In the genomic region with DNA sequence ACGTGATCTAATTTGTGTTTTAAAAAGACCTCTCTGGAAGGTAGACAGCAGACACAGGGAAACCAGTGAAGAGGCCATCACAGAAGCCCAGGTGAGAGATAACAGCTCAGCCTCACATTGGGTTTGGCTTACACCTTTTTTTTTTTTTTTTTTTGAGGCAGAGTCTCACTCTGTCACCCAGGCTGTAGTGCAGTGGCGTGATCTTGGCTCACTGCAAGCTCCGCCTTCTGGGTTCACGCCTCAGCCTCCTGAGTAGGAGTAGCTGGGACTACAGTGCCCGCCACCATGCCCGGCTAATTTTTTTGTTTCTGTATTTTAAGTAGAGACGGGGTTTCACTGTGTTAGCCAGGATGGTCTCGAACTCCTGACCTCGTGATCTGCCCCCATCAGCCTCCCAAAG, we compare ENCODE assay signal across 8 cellular contexts.
DNase-seq lines count a peak whose midpoint lies in the region; ATAC-seq and TF ChIP-seq lines count a peak whose summit lies in the region.
"Not testable (repeated sequence)": the region's sequence is repeated elsewhere in the genome, so short reads cannot be mapped to it uniquely, and the experiment has no call there.

No MANE protein-coding gene starts in this region.

- H3K27ac ChIP-seq in C4-2B (peak overlapping the region; percentile 72), Karpas-422 (ENCODE audit: low read length) (peak overlapping the region; percentile 70; the same call in 1 of the 2 replicates), gastrocnemius medialis (peak overlapping the region; percentile 62 to 78 (median 69))

- peaks cover 47% of the 10 kb centered on the region for H3K4me1 Mint-ChIP-seq in activated CD8-positive, alpha-beta T cell treated with anti-CD3 and anti-CD28 coated beads for 36 hours (ENCODE audit: low read depth)
- H3K4me1 Mint-ChIP-seq in activated naive CD8-positive, alpha-beta T cell treated with anti-CD3 and anti-CD28 coated beads, Interleukin-2, amount 50 U/mL, for 24 hours: peaks cover 42% of the 10 kb centered on the region

- POLR2A ChIA-PET in activated CD8-positive, alpha-beta T cell treated with anti-CD3 and anti-CD28 coated beads for 36 hours (lab: Charles Lee): not testable (repeated sequence)

- not testable (repeated sequence) for H3K36me3 ChIP-seq in Karpas-422 (ENCODE audit: insufficient read depth, low read length); mucosa of descending colon (ENCODE audit: low read depth); gastrocnemius medialis

- DNase-seq in Karpas-422; activated naive CD8-positive, alpha-beta T cell treated with anti-CD3 and anti-CD28 coated beads, Interleukin-2, amount 50 U/mL, for 24 hours; mucosa of descending colon; gastrocnemius medialis: not testable (repeated sequence)
- peak; percentile 40 for DNase-seq in activated CD8-positive, alpha-beta T cell treated with anti-CD3 and anti-CD28 coated beads for 36 hours
- DNase-seq in activated gamma-delta T cell treated with Interleukin-2 at 50 U/mL for 16 hours: peak; percentile 34
- peak; percentile 11 for DNase-seq in stimulated activated naive CD4-positive, alpha-beta T cell treated with Interleukin-2 at 50 U/mL for 16 hours (lab: John Stamatoyannopoulos, UW)

- not testable (repeated sequence) for H3K36me3 Mint-ChIP-seq in activated CD8-positive, alpha-beta T cell treated with anti-CD3 and anti-CD28 coated beads for 36 hours (ENCODE audit: low read depth); activated naive CD8-positive, alpha-beta T cell treated with anti-CD3 and anti-CD28 coated beads, Interleukin-2, amount 50 U/mL, for 24 hours (ENCODE audit: low read depth)

- H3K9ac ChIP-seq in Karpas-422 (ENCODE audit: low read length): not testable (repeated sequence)

- H4K20me1 ChIP-seq in Karpas-422 (ENCODE audit: insufficient read depth, low read depth, low read length): not testable (repeated sequence)

- peak; percentile 47 for ATAC-seq in activated CD8-positive, alpha-beta T cell treated with anti-CD3 and anti-CD28 coated beads for 36 hours
- ATAC-seq in activated naive CD8-positive, alpha-beta T cell treated with anti-CD3 and anti-CD28 coated beads, Interleukin-2, amount 50 U/mL, for 24 hours: peak; percentile 18
- peak; percentile 19 for ATAC-seq in mucosa of descending colon
- not testable (repeated sequence) for ATAC-seq in gastrocnemius medialis

- peaks cover 59% of the 10 kb centered on the region for H3K4me1 ChIP-seq in Karpas-422 (ENCODE audit: low read length)
- not testable (repeated sequence) for H3K4me1 ChIP-seq in mucosa of descending colon (ENCODE audit: low read depth)
- H3K4me1 ChIP-seq in gastrocnemius medialis: peaks cover 36 to 39% of the 10 kb centered on the region in 2 donors

- H3K4me3 ChIP-seq in Karpas-422 (ENCODE audit: low read length); mucosa of descending colon; gastrocnemius medialis: not testable (repeated sequence)

- H3K27ac Mint-ChIP-seq in activated CD8-positive, alpha-beta T cell treated with anti-CD3 and anti-CD28 coated beads for 36 hours: peak overlapping the region; percentile 56
- peak overlapping the region; percentile 61 for H3K27ac Mint-ChIP-seq in activated naive CD8-positive, alpha-beta T cell treated with anti-CD3 and anti-CD28 coated beads, Interleukin-2, amount 50 U/mL, for 24 hours

- CTCF ChIA-PET in activated CD8-positive, alpha-beta T cell treated with anti-CD3 and anti-CD28 coated beads for 36 hours (lab: Charles Lee): not testable (repeated sequence)

- not testable (repeated sequence) for H3K27me3 ChIP-seq in Karpas-422 (ENCODE audit: low read length); gastrocnemius medialis

- H2AFZ ChIP-seq in Karpas-422 (ENCODE audit: low read length): not testable (repeated sequence)

- not testable (repeated sequence) for H3K4me3 Mint-ChIP-seq in activated CD8-positive, alpha-beta T cell treated with anti-CD3 and anti-CD28 coated beads for 36 hours; activated naive CD8-positive, alpha-beta T cell treated with anti-CD3 and anti-CD28 coated beads, Interleukin-2, amount 50 U/mL, for 24 hours

- intact Hi-C loops in activated CD8-positive, alpha-beta T cell treated with anti-CD3 and anti-CD28 coated beads for 36 hours (cut with micrococcal nuclease); mucosa of descending colon (cut with DNase I, micrococcal nuclease); gastrocnemius medialis (cut with DNase I; ENCODE audit: low total_unique reads): not testable (repeated sequence)

- H3K27me3 Mint-ChIP-seq in activated CD8-positive, alpha-beta T cell treated with anti-CD3 and anti-CD28 coated beads for 36 hours; activated naive CD8-positive, alpha-beta T cell treated with anti-CD3 and anti-CD28 coated beads, Interleukin-2, amount 50 U/mL, for 24 hours: not testable (repeated sequence)

- not testable (repeated sequence) for TF ChIP-seq CTCF in C4-2B (conservative IDR thresholded peaks at IDR 0.05); activated CD8-positive, alpha-beta T cell treated with anti-CD3 and anti-CD28 coated beads for 36 hours (IDR thresholded peaks at IDR 0.05); mucosa of descending colon (IDR thresholded peaks at IDR 0.05); gastrocnemius medialis (IDR thresholded peaks at IDR 0.05 in 4 of 5, conservative IDR thresholded peaks at IDR 0.05 in 1 of 5)

- not testable (repeated sequence) for H3K9me2 ChIP-seq in Karpas-422 (replicated peaks; ENCODE audit: insufficient read depth, low read length)

- not testable (repeated sequence) for H3K4me2 ChIP-seq in Karpas-422 (ENCODE audit: low read depth, low read length, poor library complexity, severe bottlenecking)

- not testable (repeated sequence) for H3K9me3 Mint-ChIP-seq in activated CD8-positive, alpha-beta T cell treated with anti-CD3 and anti-CD28 coated beads for 36 hours; activated naive CD8-positive, alpha-beta T cell treated with anti-CD3 and anti-CD28 coated beads, Interleukin-2, amount 50 U/mL, for 24 hours

- not testable (repeated sequence) for TF ChIP-seq POLR2A in gastrocnemius medialis (IDR thresholded peaks at IDR 0.05)

- H3K79me2 ChIP-seq in Karpas-422 (ENCODE audit: low read length): not testable (repeated sequence)

- not testable (repeated sequence) for H3K9me3 ChIP-seq in Karpas-422 (ENCODE audit: low read length); mucosa of descending colon; gastrocnemius medialis

- in situ Hi-C loops in gastrocnemius medialis (cut with MboI; ENCODE audit: low sequenced_read_pairs in 4 of 4): not testable (repeated sequence)
